Comparison of ENCODE assay signal across 12 cellular contexts in genomic region chr16:22814330-22815105, GRCh38. TPM values are rescaled to one million over a fixed set of nuclear protein-coding genes. Genes with fewer than 3 reads are reported as not detected.
DNase-seq lines count a peak whose midpoint lies in the region; ATAC-seq, FAIRE-seq and TF ChIP-seq lines count a peak whose summit lies in the region.
"Had no signal": no experiment of that assay in that cellular context is flagged by ENCODE, and none has a peak within 500 bp of the region (broad histone marks: within the 10 kb centered on the region; RNA-seq: fewer than 3 reads in every experiment).

No MANE protein-coding gene starts in this region.

- WGBS in H9 (ENCODE audit: extremely low coverage, insufficient read length, low lambda C conversion rate) = no CpG with 5 or more reads among the region's 82 CpGs

- no peak overlapping the region for H2BK20ac ChIP-seq in H9 (ENCODE audit: low read depth, low read length, poor library complexity, severe bottlenecking)

- no peaks in the 10 kb centered on the region for H3K9me3 ChIP-seq in H9 (ENCODE audit: control insufficient read depth, low read depth, low read length)
- H3K9me3 ChIP-seq in iPS-20b (ENCODE audit: insufficient read depth, low read depth, low read length) = no peaks in the 10 kb centered on the region
- no peaks in the 10 kb centered on the region for H3K9me3 ChIP-seq in gastrocnemius medialis

- intact Hi-C loops in gastrocnemius medialis (cut with DNase I; ENCODE audit: low total_unique reads) = no loop called here

- peaks cover 19% of the 10 kb centered on the region for H3K23me2 ChIP-seq in H9 (ENCODE audit: insufficient read length, low read depth, low read length, poor library complexity, severe bottlenecking)

- H2AFZ ChIP-seq in H9 (ENCODE audit: low read length) = no peak overlapping the region

- H3K79me2 ChIP-seq in H9 (ENCODE audit: insufficient read depth, low read length) = no peaks in the 10 kb centered on the region

- peaks cover 10% of the 10 kb centered on the region in 2 experiments for H3K4me1 Mint-ChIP-seq in H9

- TF ChIP-seq POLR2A in gastrocnemius medialis (IDR thresholded peaks at IDR 0.05) = no peak

- TF ChIP-seq CTCF in H9 (conservative IDR thresholded peaks at IDR 0.05) (peak; percentile 2; the same call in 1 of the 3 replicates), bronchial epithelial cell (IDR thresholded peaks at IDR 0.05; ENCODE audit: insufficient read depth, low read length, severe bottlenecking) (no peak), gastrocnemius medialis (IDR thresholded peaks at IDR 0.05 in 4 of 5, conservative IDR thresholded peaks at IDR 0.05 in 1 of 5) (no peak)

- no peak overlapping the region for H3K18ac ChIP-seq in H9 (ENCODE audit: insufficient read length, low read depth, low read length)

- no peak overlapping the region for H4K8ac ChIP-seq in H9 (replicated peaks; ENCODE audit: insufficient read length, low read depth, low read length)

- peak overlapping the region; percentile 58 for H3K4me2 ChIP-seq in H9 (ENCODE audit: insufficient read depth, insufficient read length, low read length)

- no peak overlapping the region for H3K56ac ChIP-seq in H9 (ENCODE audit: insufficient read length, low read depth, low read length)

- no peak overlapping the region for H2BK12ac ChIP-seq in H9 (ENCODE audit: insufficient read length, low read depth, low read length)

- H2BK15ac ChIP-seq in H9 (ENCODE audit: low read depth, low read length) = no peak overlapping the region; the same call in 1 of the 2 replicates

- no peaks in the 10 kb centered on the region for H4K20me1 ChIP-seq in H9 (ENCODE audit: control insufficient read depth, insufficient read depth, insufficient read length)

- H3K27ac ChIP-seq in H9 (ENCODE audit: insufficient read length, low read depth, low read length) = no peak overlapping the region
- no peak overlapping the region for H3K27ac ChIP-seq in iPS-20b (ENCODE audit: low read length)
- no peak overlapping the region for H3K27ac ChIP-seq in gastrocnemius medialis
- H3K27ac ChIP-seq: GM23248 had no signal

- no peak overlapping the region for H2AK5ac ChIP-seq in H9 (ENCODE audit: insufficient read length, low read length)

- in situ Hi-C loops in gastrocnemius medialis (cut with MboI; ENCODE audit: low sequenced_read_pairs in 4 of 4) = no loop called here

- H4K91ac ChIP-seq in H9 (ENCODE audit: insufficient read length, low read depth, low read length) = no peak overlapping the region

- H3K79me1 ChIP-seq in H9 (ENCODE audit: insufficient read depth, low read depth, low read length, poor library complexity, severe bottlenecking) = no peaks in the 10 kb centered on the region

- peak overlapping the region; percentile 49 for H3K4me3 ChIP-seq in bronchial epithelial cell (ENCODE audit: low read depth, low read length)
- H3K4me3 ChIP-seq in iPS-20b (ENCODE audit: low read length) = peak overlapping the region; percentile 70; the same call in 1 of the 2 replicates
- peak overlapping the region; percentile 48 to 58 (median 52) for H3K4me3 ChIP-seq in gastrocnemius medialis

- no peaks in the 10 kb centered on the region for H3K9me3 Mint-ChIP-seq in H9

- ATAC-seq in gastrocnemius medialis = no peak
- ATAC-seq in GM21528 (IDR thresholded peaks at IDR 0.05; ENCODE audit: low FRiP score, unreplicated experiment) = no peak

- DNase-seq in H9 = peak; percentile 57
- peak; percentile 32 for DNase-seq in bronchial epithelial cell (ENCODE audit: low read depth)
- no peak for DNase-seq in gastrocnemius medialis
- DNase-seq in NCI-H2171 treated with DMSO at 0.1 percent for 48 hours (lab: John Stamatoyannopoulos, UW) = no peak
- DNase-seq in NCI-H1930 (lab: John Stamatoyannopoulos, UW) = no peak
- no peak for DNase-seq in activated CD4-positive, alpha-beta T cell treated with anti-CD3 and anti-CD28 coated beads for 1 hour
- DNase-seq: NCI-H146, SHP77 treated with DMSO at 0.1 percent for 48 hours had no signal

- H3K4me3 Mint-ChIP-seq in H9 = peak overlapping the region; percentile 77 to 85
- H3K4me3 Mint-ChIP-seq: natural killer cell treated with Interleukin-12 subunit alpha and Interleukin-12 subunit beta and Interleukin-15 and Interleukin-18, amount 100 ng/mL, for 72 hours had no signal

- peaks cover 55% of the 10 kb centered on the region for H3K27me3 Mint-ChIP-seq in H9 (ENCODE audit: low read depth)

- no peaks in the 10 kb centered on the region for H3K4me1 ChIP-seq in H9 (ENCODE audit: insufficient read depth, low read length)
- no peaks in the 10 kb centered on the region for H3K4me1 ChIP-seq in iPS-20b (ENCODE audit: insufficient read depth, low read length)
- peaks cover 6% of the 10 kb centered on the region in 2 donors for H3K4me1 ChIP-seq in gastrocnemius medialis

- H3K36me3 Mint-ChIP-seq in H9 (ENCODE audit: insufficient read depth in 1 of 3, low read depth in 3 of 3) = no peaks in the 10 kb centered on the region; a peak in 1 of 7 replicates
- H3K36me3 Mint-ChIP-seq: natural killer cell treated with Interleukin-12 subunit alpha and Interleukin-12 subunit beta and Interleukin-15 and Interleukin-18, amount 100 ng/mL, for 72 hours had no signal

- H3K36me3 ChIP-seq in bronchial epithelial cell (ENCODE audit: control insufficient read depth, insufficient read depth, low read length) = no peaks in the 10 kb centered on the region
- no peaks in the 10 kb centered on the region for H3K36me3 ChIP-seq in iPS-20b (ENCODE audit: insufficient read depth, low read depth, low read length)
- H3K36me3 ChIP-seq in gastrocnemius medialis = no peaks in the 10 kb centered on the region

- no peak overlapping the region for H2BK5ac ChIP-seq in H9 (ENCODE audit: insufficient read length, low read length)

- peaks cover 9% of the 10 kb centered on the region; the same call in 1 of the 2 replicates for H3K27me3 ChIP-seq in H9 (ENCODE audit: insufficient read depth, low read length)
- H3K27me3 ChIP-seq in bronchial epithelial cell (ENCODE audit: control insufficient read depth, insufficient read depth, low read length) = no peaks in the 10 kb centered on the region
- H3K27me3 ChIP-seq in iPS-20b (ENCODE audit: insufficient read depth, low read length) = peaks cover 69% of the 10 kb centered on the region
- peaks cover 3 to 48% (median 31%) of the 10 kb centered on the region in 3 donors for H3K27me3 ChIP-seq in gastrocnemius medialis

- H3K14ac ChIP-seq in H9 (ENCODE audit: insufficient read depth, low read length) = peak overlapping the region; percentile 55; the same call in 1 of the 2 replicates

- H4K5ac ChIP-seq in H9 (ENCODE audit: insufficient read length, low read depth, low read length) = no peak overlapping the region

- H3K9ac ChIP-seq in H9 (ENCODE audit: extremely low read depth, insufficient read length, low read length) (no peak overlapping the region), iPS-20b (ENCODE audit: low read depth, low read length) (no peak overlapping the region)
- H3K9ac ChIP-seq: GM23248 had no signal

- H3K27ac Mint-ChIP-seq in H9 = no peak overlapping the region
- H3K27ac Mint-ChIP-seq: natural killer cell treated with Interleukin-12 subunit alpha and Interleukin-12 subunit beta and Interleukin-15 and Interleukin-18, amount 100 ng/mL, for 72 hours had no signal

- no peak overlapping the region for H2BK120ac ChIP-seq in H9 (ENCODE audit: low read depth, low read length, poor library complexity, severe bottlenecking)

- H3T11ph ChIP-seq in H9 (ENCODE audit: low read length) = no peak overlapping the region

- H3K4ac ChIP-seq in H9 (ENCODE audit: low read depth, low read length) = no peak overlapping the region

- no peak for FAIRE-seq in bronchial epithelial cell (lab: Jason Lieb, UNC)

- no peak overlapping the region for H3K23ac ChIP-seq in H9 (ENCODE audit: insufficient read length, low read depth, low read length)

RNA-seq across cellular contexts. Expression of gene HS3ST2, which starts 0.6 kb away (rescaled TPM):
- total RNA-seq in H9 (2021) (3.1 and 3.7 TPM in 2 replicates), bronchial epithelial cell (0.26 TPM in 2 replicates), gastrocnemius medialis (under 1 TPM in 2 of 4 donors, not detected in 2; 0.13 to 0.20 TPM)
- total RNA-seq: GM23248; natural killer cell treated with Interleukin-12 subunit alpha and Interleukin-12 subunit beta and Interleukin-15 and Interleukin-18, amount 100 ng/mL, for 72 hours had no signal

Comparison
In these comparisons a context has a peak if more than half of its experiments do, and no peak if none do; other contexts are left out.
1. DNase-seq: peak in H9 (single experiment) and bronchial epithelial cell (single experiment); none in gastrocnemius medialis (0 of 2), NCI-H2171 treated with DMSO at 0.1 percent for 48 hours (single experiment), NCI-H1930 (0 of 2) and activated CD4-positive, alpha-beta T cell treated with anti-CD3 and anti-CD28 coated beads for 1 hour (single experiment).
2. Peak in every context shown above with its lines, with median percentiles within 50 percentile points of each other: H3K4me3 ChIP-seq.